In genomic region chr4:80342684-80343083, GRCh38 we compare ENCODE assay signal across 14 cellular contexts. TPM values are rescaled to one million over a fixed set of nuclear protein-coding genes. Genes with fewer than 3 reads are reported as not detected.
"Had no signal": no experiment of that assay in that cellular context is flagged by ENCODE, and none has a peak within 500 bp of the region (broad histone marks: within the 10 kb centered on the region; RNA-seq: fewer than 3 reads in every experiment).

No MANE protein-coding gene starts in this region.

RNA-seq across cellular contexts. Expression of gene CFAP299, which starts 7.2 kb away (rescaled TPM):
- total RNA-seq: activated naive CD4-positive, alpha-beta T cell treated with anti-CD3 and anti-CD28 coated beads for 36 hours; activated naive CD4-positive, alpha-beta T cell treated with anti-CD3 and anti-CD28 coated beads, Interleukin-2, amount 50 U/mL, for 72 hours; activated naive CD8-positive, alpha-beta T cell treated with anti-CD3 and anti-CD28 coated beads for 36 hours; activated naive CD8-positive, alpha-beta T cell treated with anti-CD3 and anti-CD28 coated beads, Interleukin-2, amount 10 ng/mL, durations not matched to agents 7 days and 5 days; activated T-cell treated with anti-CD3 and anti-CD28 coated beads, Interleukin-2, amount 50 U/mL, for 4 hours; activated T-cell treated with anti-CD3 and anti-CD28 coated beads, Interleukin-2, amount 50 U/mL, for 72 hours; activated T-helper 1 cell treated with anti-CD3 and anti-CD28 coated beads, Interleukin-12 subunit alpha, Interleukin-12 subunit beta, Interleukin-2, Interleukin-4 antibody, amounts not matched to agents 30 ng/mL and 10 ng/mL and 1 ng/mL, durations not matched to agents 14 hours and 24 hours and 36 hours; activated T-helper 2 cell treated with anti-CD3 and anti-CD28 coated beads, Interferon-gamma antibody, Interleukin-2, Interleukin-4, amounts not matched to agents 10 μg/mL and 5 μg/mL and 100 μg/mL, durations not matched to agents 14 hours and 24 hours and 36 hours; adrenal gland; aorta; ascending aorta; astrocyte; body of pancreas; cardiac septum had no signal
